In genomic region chr2:201183373-201183742, GRCh38 we compare ENCODE assay signal across 9 cellular contexts. TPM values are rescaled to one million over a fixed set of nuclear protein-coding genes. Genes with fewer than 3 reads are reported as not detected.
DNase-seq lines count a peak whose midpoint lies in the region; ATAC-seq and TF ChIP-seq lines count a peak whose summit lies in the region.
"Had no signal": no experiment of that assay in that cellular context is flagged by ENCODE, and none has a peak within 500 bp of the region (broad histone marks: within the 10 kb centered on the region; RNA-seq: fewer than 3 reads in every experiment).

No MANE protein-coding gene starts in this region.

- no peaks in the 10 kb centered on the region for H3K27me3 ChIP-seq in transverse colon

- H3K36me3 Mint-ChIP-seq in activated naive CD4-positive, alpha-beta T cell treated with anti-CD3 and anti-CD28 coated beads for 36 hours (ENCODE audit: low read depth) = peaks cover 26% of the 10 kb centered on the region
- H3K36me3 Mint-ChIP-seq in activated naive CD8-positive, alpha-beta T cell treated with anti-CD3 and anti-CD28 coated beads for 36 hours = peaks cover 31% of the 10 kb centered on the region

- H3K4me3 ChIP-seq in transverse colon = peak overlapping the region; percentile 22 to 58 (median 43)

- CTCF ChIA-PET in activated naive CD4-positive, alpha-beta T cell treated with anti-CD3 and anti-CD28 coated beads for 36 hours (lab: Charles Lee) = interaction anchor here (0.5 to 4.4 kb wide), 23 partner anchors 9 to 282 kb away, joined by 3 to 182 read pairs (median 6); partner anchors contain the start of genes CASP8, CFLAR and ORC2

- intact Hi-C loops in activated naive CD4-positive, alpha-beta T cell treated with anti-CD3 and anti-CD28 coated beads for 36 hours (cut with micrococcal nuclease) = loop anchor here (1.0 to 10.0 kb wide), 9 partner anchors 29 to 991 kb away; partner anchors contain the start of genes ALS2, BZW1, STRADB and TMEM237
- intact Hi-C loops in left colon (cut with DNase I, micrococcal nuclease) (no loop called here), transverse colon (cut with DNase I; ENCODE audit: low total_unique reads) (no loop called here)

- H3K36me3 ChIP-seq in transverse colon = no peaks in the 10 kb centered on the region

- no peak for DNase-seq in activated naive CD4-positive, alpha-beta T cell treated with anti-CD3 and anti-CD28 coated beads for 36 hours
- DNase-seq in activated naive CD4-positive, alpha-beta T cell treated with anti-CD3 and anti-CD28 coated beads, Interleukin-2, amount 50 U/mL, for 16 hours = no peak
- DNase-seq in activated naive CD8-positive, alpha-beta T cell treated with anti-CD3 and anti-CD28 coated beads for 36 hours = no peak
- DNase-seq in left colon (no peak), transverse colon (no peak), NCI-H2171 (lab: John Stamatoyannopoulos, UW) (no peak)
- DNase-seq: activated CD8-positive, alpha-beta memory T cell treated with anti-CD3 and anti-CD28 coated beads, Interleukin-2, amount 50 U/mL, for 48 hours had no signal

- no peaks in the 10 kb centered on the region for H3K9me3 ChIP-seq in transverse colon

- peaks cover 44% of the 10 kb centered on the region for H3K4me1 Mint-ChIP-seq in activated naive CD4-positive, alpha-beta T cell treated with anti-CD3 and anti-CD28 coated beads for 36 hours (ENCODE audit: low read depth)
- H3K4me1 Mint-ChIP-seq in activated naive CD8-positive, alpha-beta T cell treated with anti-CD3 and anti-CD28 coated beads for 36 hours = peaks cover 39% of the 10 kb centered on the region

- no peaks in the 10 kb centered on the region for H3K9me3 Mint-ChIP-seq in activated naive CD4-positive, alpha-beta T cell treated with anti-CD3 and anti-CD28 coated beads for 36 hours
- H3K9me3 Mint-ChIP-seq in activated naive CD8-positive, alpha-beta T cell treated with anti-CD3 and anti-CD28 coated beads for 36 hours = peaks cover 4% of the 10 kb centered on the region

- H3K27ac ChIP-seq in transverse colon = peak overlapping the region; percentile 63 to 86 (median 82)

- ATAC-seq in left colon (peak; percentile 20), GM21737 (IDR thresholded peaks at IDR 0.05; ENCODE audit: unreplicated experiment) (no peak), HG02884 (IDR thresholded peaks at IDR 0.05; ENCODE audit: unreplicated experiment) (no peak)

- in situ Hi-C loops in transverse colon (cut with MboI; ENCODE audit: low pct_ligation_motif_present in 1 of 4, low pct_unique_long_range_greater_than_20kb in 1 of 4, low sequenced_read_pairs in 3 of 4) = loop anchor here in 1 of 4 donors (10.0 kb wide), 1 partner anchor 51 kb away; no protein-coding TSS in a partner anchor

- WGBS in transverse colon (ENCODE audit: low coverage in 1 of 2), 2 donors = 14 to 15% methylated on average over 4 of the region's 4 CpGs

- TF ChIP-seq CTCF in transverse colon (IDR thresholded peaks at IDR 0.05) = no peak

- no peak for TF ChIP-seq EP300 in transverse colon (IDR thresholded peaks at IDR 0.05; ENCODE audit: low read depth)

- H3K4me3 Mint-ChIP-seq in activated naive CD4-positive, alpha-beta T cell treated with anti-CD3 and anti-CD28 coated beads for 36 hours = peak overlapping the region; percentile 97
- H3K4me3 Mint-ChIP-seq in activated naive CD8-positive, alpha-beta T cell treated with anti-CD3 and anti-CD28 coated beads for 36 hours = peak overlapping the region; percentile 93

- H3K27ac Mint-ChIP-seq in activated naive CD4-positive, alpha-beta T cell treated with anti-CD3 and anti-CD28 coated beads for 36 hours = peak overlapping the region; percentile 92
- H3K27ac Mint-ChIP-seq in activated naive CD8-positive, alpha-beta T cell treated with anti-CD3 and anti-CD28 coated beads for 36 hours = peak overlapping the region; percentile 97

- H3K4me1 ChIP-seq in transverse colon = peaks cover 0 to 37% (median 6%) of the 10 kb centered on the region in 4 donors

- H3K27me3 Mint-ChIP-seq in activated naive CD4-positive, alpha-beta T cell treated with anti-CD3 and anti-CD28 coated beads for 36 hours (ENCODE audit: low read depth) = no peaks in the 10 kb centered on the region
- no peaks in the 10 kb centered on the region for H3K27me3 Mint-ChIP-seq in activated naive CD8-positive, alpha-beta T cell treated with anti-CD3 and anti-CD28 coated beads for 36 hours

- no peak for TF ChIP-seq POLR2A in transverse colon (IDR thresholded peaks at IDR 0.05)

RNA-seq across cellular contexts. Expression of gene CASP10, which starts 0.4 kb away (rescaled TPM):
- 10 to 100 TPM; 22.0 to 22.1 TPM for total RNA-seq in activated naive CD4-positive, alpha-beta T cell treated with anti-CD3 and anti-CD28 coated beads for 36 hours
- 10 to 100 TPM; 25.5 to 26.5 TPM for total RNA-seq in activated naive CD8-positive, alpha-beta T cell treated with anti-CD3 and anti-CD28 coated beads for 36 hours
- total RNA-seq in left colon (10 to 100 TPM; 44.3 to 56.0 TPM), transverse colon (10 to 100 TPM in 3 of 4 donors, 1 to 10 TPM in 1; 4.8 to 68.4 (median 38.1) TPM)
